ENCODE assay signal across 8 cellular contexts in the genomic region with DNA sequence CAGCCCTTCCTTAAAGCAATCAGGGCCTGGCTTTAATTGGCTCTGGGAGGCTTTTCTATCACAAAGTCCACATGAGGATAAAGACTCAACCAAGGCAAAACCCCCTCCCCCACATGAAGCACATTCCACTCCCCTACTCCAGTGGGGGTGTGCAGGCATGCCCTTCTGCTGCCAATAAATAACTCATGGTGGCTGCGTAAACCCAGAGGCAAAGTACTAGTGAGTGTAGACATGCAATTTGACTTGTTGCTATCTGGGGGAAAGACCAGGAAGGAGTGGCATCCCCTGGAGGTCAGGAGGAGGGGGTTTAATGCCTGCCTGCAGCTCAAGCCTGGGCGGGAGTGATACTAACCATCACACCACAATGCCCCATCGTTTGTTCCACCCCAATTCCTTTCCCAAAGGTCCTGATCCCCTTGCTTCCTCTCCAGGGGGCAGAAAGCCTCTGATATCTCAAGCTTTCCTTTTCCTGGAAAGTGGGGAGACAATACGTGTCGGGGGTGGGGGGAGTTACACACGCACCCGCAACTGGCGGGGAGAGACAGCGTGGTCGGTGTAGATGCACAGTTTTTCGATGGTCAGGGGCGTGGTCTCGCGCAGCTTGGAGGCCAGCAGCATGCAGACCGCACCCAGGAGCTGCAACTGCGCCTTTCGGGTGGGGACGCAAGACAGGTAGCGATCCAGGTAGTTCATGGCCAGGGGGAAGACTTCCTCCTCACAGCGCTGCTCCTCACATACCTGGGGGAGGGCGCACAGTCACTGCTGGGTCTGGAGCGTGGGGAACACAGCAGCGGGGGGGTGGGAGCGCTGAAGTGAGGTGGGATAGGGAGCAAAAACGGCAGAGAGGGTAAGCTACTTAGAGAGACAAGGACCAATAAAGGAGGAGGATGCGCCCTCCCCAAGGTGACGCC. TPM values are rescaled to one million over a fixed set of nuclear protein-coding genes. Genes with fewer than 3 reads are reported as not detected.
DNase-seq lines count a peak whose midpoint lies in the region; ATAC-seq and TF ChIP-seq lines count a peak whose summit lies in the region.

No MANE protein-coding gene starts in this region.

- H3K4me3 Mint-ChIP-seq in activated B cell treated with CpG ODN at 0.5 μM for 24 hours = peak overlapping the region; percentile 90
- peak overlapping the region; percentile 94 for H3K4me3 Mint-ChIP-seq in neural crest cell

- peaks cover 0 to 33% (median 10%) of the 10 kb centered on the region in 9 donors for H3K36me3 ChIP-seq in heart right ventricle
- H3K36me3 ChIP-seq in esophagus (ENCODE audit: control insufficient read depth in 2 of 2, insufficient read depth in 2 of 2, low read length in 1 of 2) = peaks cover 4 to 6% of the 10 kb centered on the region in 2 donors

- H3K27me3 Mint-ChIP-seq in activated B cell treated with CpG ODN at 0.5 μM for 24 hours = no peaks in the 10 kb centered on the region
- H3K27me3 Mint-ChIP-seq in neural crest cell (ENCODE audit: low read depth) = peaks cover 6% of the 10 kb centered on the region

- H3K4me1 Mint-ChIP-seq in activated B cell treated with CpG ODN at 0.5 μM for 24 hours (peaks cover 65% of the 10 kb centered on the region), neural crest cell (peaks cover 34% of the 10 kb centered on the region)

- H3K27ac Mint-ChIP-seq in activated B cell treated with CpG ODN at 0.5 μM for 24 hours (peak overlapping the region; percentile 83), neural crest cell (ENCODE audit: unreplicated experiment) (peak overlapping the region; percentile 27)

- peaks cover 26 to 73% (median 58%) of the 10 kb centered on the region in 9 donors for H3K4me1 ChIP-seq in heart right ventricle
- peaks cover 5 to 19% of the 10 kb centered on the region in 2 donors for H3K4me1 ChIP-seq in esophagus (ENCODE audit: control insufficient read depth in 2 of 2, insufficient read depth in 2 of 2, low read length in 1 of 2)

- H3K27me3 ChIP-seq in heart right ventricle = no peaks in the 10 kb centered on the region
- no peaks in the 10 kb centered on the region for H3K27me3 ChIP-seq in esophagus (ENCODE audit: control insufficient read depth in 1 of 2, insufficient read depth in 2 of 2, low read length in 2 of 2)

- H3K4me3 ChIP-seq in heart right ventricle (peak overlapping the region; percentile 57 to 99 (median 92)), esophagus (ENCODE audit: low read depth in 1 of 2, low read length in 2 of 2) (peak overlapping the region; percentile 88 to 89)

- H3K9me3 ChIP-seq in heart right ventricle (no peaks in the 10 kb centered on the region), esophagus (ENCODE audit: control insufficient read depth in 2 of 2, insufficient read depth in 1 of 2, low read depth in 1 of 2, low read length in 1 of 2) (no peaks in the 10 kb centered on the region)

- no peak for ATAC-seq in heart right ventricle
- ATAC-seq in activated B cell treated with CpG ODN at 0.5 μM for 24 hours (ENCODE audit: low read depth) = no peak
- no peak for ATAC-seq in HG03457 (IDR thresholded peaks at IDR 0.05; ENCODE audit: unreplicated experiment)

- DNase-seq in heart right ventricle (peak in 1 of 2 donors; percentile 13), cardiac septum (ENCODE audit: low spot score) (no peak), activated B cell treated with CpG ODN at 0.5 μM for 24 hours (no peak), neural crest cell (ENCODE audit: low read depth, low spot score) (no peak), AG08395 (ENCODE audit: low spot score) (no peak), NCI-H1694 (lab: John Stamatoyannopoulos, UW) (no peak)

- POLR2A ChIA-PET in activated B cell treated with CpG ODN at 0.5 μM for 24 hours (lab: Charles Lee) = interaction anchor here (0.5 to 13.0 kb wide), 13 partner anchors 8 to 909 kb away, joined by 3 to 195 read pairs (median 7); a partner anchor contains a TSS

- WGBS in heart right ventricle, 2 donors = 25 to 31% methylated on average over 27 of the region's 27 CpGs
- 8 to 17% methylated on average over 27 of the region's 27 CpGs for WGBS in esophagus, 2 donors

- peaks cover 24% of the 10 kb centered on the region for H3K36me3 Mint-ChIP-seq in activated B cell treated with CpG ODN at 0.5 μM for 24 hours (ENCODE audit: low read depth)
- H3K36me3 Mint-ChIP-seq in neural crest cell (ENCODE audit: low read depth) = peaks cover 2% of the 10 kb centered on the region

- H3K9me3 Mint-ChIP-seq in activated B cell treated with CpG ODN at 0.5 μM for 24 hours = no peaks in the 10 kb centered on the region
- no peaks in the 10 kb centered on the region for H3K9me3 Mint-ChIP-seq in neural crest cell

- H3K27ac ChIP-seq in heart right ventricle (peak overlapping the region; percentile 38 to 94 (median 88)), esophagus (ENCODE audit: low read depth in 2 of 2, low read length in 1 of 2) (peak overlapping the region; percentile 88 to 93)

- TF ChIP-seq CTCF in heart right ventricle (IDR thresholded peaks at IDR 0.05) = no peak
- TF ChIP-seq CTCF in activated B cell treated with CpG ODN at 0.5 μM for 24 hours (IDR thresholded peaks at IDR 0.05) = no peak
- TF ChIP-seq CTCF in neural crest cell (conservative IDR thresholded peaks at IDR 0.05) = no peak

- CTCF ChIA-PET in activated B cell treated with CpG ODN at 0.5 μM for 24 hours (lab: Charles Lee) = interaction anchor here (0.8 to 8.0 kb wide), 4 partner anchors 19 to 153 kb away, joined by 3 to 90 read pairs (median 9); a partner anchor contains a TSS

- intact Hi-C loops in heart right ventricle (cut with DNase I) (loop anchor here (2.0 to 5.0 kb wide), 4 partner anchors 102 to 158 kb away; a partner anchor contains a TSS), cardiac septum (cut with DNase I) (loop anchor here (2.0 to 5.0 kb wide), 2 partner anchors 17 to 153 kb away; a partner anchor contains a TSS), activated B cell treated with CpG ODN at 0.5 μM for 24 hours (cut with micrococcal nuclease) (loop anchor here (5.0 kb wide), 1 partner anchor 37 kb away; no protein-coding TSS in a partner anchor)

RNA-seq across cellular contexts. Expression of a gene that starts 1.5 kb away (rescaled TPM):
- total RNA-seq in heart right ventricle (10 to 100 TPM; 29.6 to 51.8 (median 37.5) TPM), cardiac septum (33.5 TPM), activated B cell treated with CpG ODN at 0.5 μM for 24 hours (70.7 and 75.2 TPM in 2 replicates), neural crest cell (21.7 and 24.4 TPM in 2 replicates)
- polyA plus RNA-seq in heart right ventricle (10 to 100 TPM; 55.5 to 77.3 TPM), esophagus (10 to 100 TPM; 24.6 to 30.4 TPM)

RNA-seq across cellular contexts. Expression of a gene that starts 18.8 kb away (rescaled TPM):
- 10 to 100 TPM in 3 of 10 donors, 1 to 10 TPM in 7; 7.5 to 14.6 (median 9.9) TPM for total RNA-seq in heart right ventricle
- polyA plus RNA-seq in heart right ventricle = 10 to 100 TPM in 1 of 2 donors, 1 to 10 TPM in 1; 4.3 to 20.0 TPM
- 11.3 TPM for total RNA-seq in cardiac septum
- total RNA-seq in activated B cell treated with CpG ODN at 0.5 μM for 24 hours = 39.5 and 43.2 TPM in 2 replicates
- 10 to 100 TPM in 1 of 2 donors, 1 to 10 TPM in 1; 6.0 to 14.2 TPM for polyA plus RNA-seq in esophagus
- total RNA-seq in neural crest cell = 50.8 and 55.5 TPM in 2 replicates

RNA-seq across cellular contexts. Expression of a gene that starts 19.2 kb away (rescaled TPM):
- total RNA-seq in heart right ventricle = 10 to 100 TPM; 12.6 to 21.5 (median 17.3) TPM
- 10 to 100 TPM; 11.0 to 11.1 TPM for polyA plus RNA-seq in heart right ventricle
- 16.5 TPM for total RNA-seq in cardiac septum
- total RNA-seq in activated B cell treated with CpG ODN at 0.5 μM for 24 hours = 21.1 and 22.2 TPM in 2 replicates
- polyA plus RNA-seq in esophagus = 1 to 10 TPM; 7.1 to 8.0 TPM
- 34.8 and 37.5 TPM in 2 replicates for total RNA-seq in neural crest cell

RNA-seq across cellular contexts. Expression of a gene that starts 44.9 kb away (rescaled TPM):
- total RNA-seq in heart right ventricle (1 to 10 TPM; 1.1 to 2.0 (median 1.7) TPM), cardiac septum (1.7 TPM), activated B cell treated with CpG ODN at 0.5 μM for 24 hours (7.7 and 8.0 TPM in 2 replicates), neural crest cell (25.1 and 29.0 TPM in 2 replicates)
- polyA plus RNA-seq in heart right ventricle (1 to 10 TPM in 1 of 2 donors, under 1 TPM in 1; 0.58 to 2.0 TPM), esophagus (1 to 10 TPM in 1 of 2 donors, under 1 TPM in 1; 0.69 to 1.0 TPM)
